Comparison of ENCODE assay signal across 14 cellular contexts in the genomic region with DNA sequence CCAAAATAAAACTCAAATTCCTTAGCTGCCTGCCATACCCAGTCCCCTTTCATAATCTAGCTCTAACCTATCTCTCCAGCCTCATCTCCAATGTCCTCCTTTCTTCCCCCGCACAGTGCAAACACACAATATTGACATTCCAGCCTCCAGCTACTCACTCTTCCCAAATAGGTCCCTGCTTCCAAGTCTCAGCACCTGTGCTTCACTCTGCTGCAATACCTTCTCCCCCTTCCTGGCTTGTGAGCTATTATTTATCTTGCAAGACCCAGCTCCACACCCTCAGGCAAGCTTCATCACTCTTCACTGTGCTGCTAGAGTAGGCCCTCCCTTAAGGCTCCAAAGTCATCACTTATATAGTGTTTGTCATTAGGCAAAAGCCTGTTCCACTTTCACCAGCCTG. TPM values are rescaled to one million over a fixed set of nuclear protein-coding genes. Genes with fewer than 3 reads are reported as not detected.
A peak's percentile ranks its signal among the peaks of the same experiment; 100 is the strongest.
DNase-seq lines count a peak whose midpoint lies in the region; ATAC-seq, FAIRE-seq and TF ChIP-seq lines count a peak whose summit lies in the region.
"Had no signal": no experiment of that assay in that cellular context is flagged by ENCODE, and none has a peak within 500 bp of the region (broad histone marks: within the 10 kb centered on the region; RNA-seq: fewer than 3 reads in every experiment).

No MANE protein-coding gene starts in this region.

- ATAC-seq in GM18861 (IDR thresholded peaks at IDR 0.05; ENCODE audit: unreplicated experiment): no peak

- no peak overlapping the region for H3K27ac ChIP-seq in RWPE1
- H3K27ac ChIP-seq: spleen, testis had no signal

- H3K9me3 Mint-ChIP-seq in Caco-2 (ENCODE audit: unreplicated experiment) (no peaks in the 10 kb centered on the region), mesothelial cell of epicardium (no peaks in the 10 kb centered on the region)

- no peak for TF ChIP-seq CTCF in Caco-2 (IDR thresholded peaks at IDR 0.05; ENCODE audit: insufficient read depth in 1 of 2, low read depth in 1 of 2, low read length in 1 of 2, severe bottlenecking in 1 of 2, unreplicated experiment in 1 of 2)
- no peak for TF ChIP-seq CTCF in bronchial epithelial cell (IDR thresholded peaks at IDR 0.05; ENCODE audit: insufficient read depth, low read length, severe bottlenecking)
- no peak for TF ChIP-seq CTCF in mesothelial cell of epicardium (IDR thresholded peaks at IDR 0.05; ENCODE audit: unreplicated experiment)
- no peak for TF ChIP-seq CTCF in D721Med (IDR thresholded peaks at IDR 0.05; ENCODE audit: insufficient read depth, missing control alignments)
- no peak for TF ChIP-seq CTCF in RWPE1 (conservative IDR thresholded peaks at IDR 0.05; ENCODE audit: low read depth)

- POLR2A ChIA-PET in Caco-2 (lab: Charles Lee): interaction anchor here (0.6 to 1.2 kb wide), 5 partner anchors 10 to 1682 kb away, joined by 3 to 8 read pairs (median 3); partner anchors contain the start of gene PLPP3
- POLR2A ChIA-PET in RWPE1 (lab: Yijun Ruan, JAX; ENCODE audit: low non-redundant PET): no interaction called here

- H3K4me1 ChIP-seq in Caco-2: peaks cover 83% of the 10 kb centered on the region
- H3K4me1 ChIP-seq: BE2C had no signal

- DNase-seq in Caco-2: peak; percentile 85 to 92
- DNase-seq in NCI-H2029 treated with DMSO at 0.1 percent for 48 hours (lab: John Stamatoyannopoulos, UW): peak; percentile 96
- peak; percentile 79 for DNase-seq in bronchial epithelial cell (ENCODE audit: low read depth)
- no peak for DNase-seq in mesothelial cell of epicardium (ENCODE audit: low spot score in 2 of 2, unreplicated experiment in 2 of 2)
- no peak for DNase-seq in D721Med (ENCODE audit: insufficient read length, low spot score)
- DNase-seq in RWPE1 (ENCODE audit: low spot score): no peak
- DNase-seq in activated CD8-positive, alpha-beta memory T cell treated with anti-CD3 and anti-CD28 coated beads, Interleukin-2, amount 50 U/mL, for 4 hours: no peak
- DNase-seq: activated naive CD4-positive, alpha-beta T cell treated with Interleukin-2 at 50 U/mL for 16 hours; BE2C; NCI-H187; nucleus accumbens; spleen; testis had no signal

- CTCF ChIA-PET in Caco-2 (lab: Charles Lee) (interaction anchor here (0.7 to 1.0 kb wide), 2 partner anchors 8 to 10 kb away, joined by 3 read pairs; partner anchors contain the start of gene PLPP3), RWPE1 (lab: Yijun Ruan, JAX) (no interaction called here)

- no peak for FAIRE-seq in bronchial epithelial cell (lab: Jason Lieb, UNC)
- FAIRE-seq in D721Med (lab: Jason Lieb, UNC): no peak

- H3K27me3 ChIP-seq in Caco-2 (replicated peaks; ENCODE audit: control insufficient read depth, insufficient read depth, low read length) (no peaks in the 10 kb centered on the region), bronchial epithelial cell (ENCODE audit: control insufficient read depth, insufficient read depth, low read length) (no peaks in the 10 kb centered on the region)
- H3K27me3 ChIP-seq: spleen, testis had no signal

- no TSS peak for BruUV-seq in Caco-2 (replicated peaks; lab: Mats Ljungman, UMichigan)

- H3K36me3 Mint-ChIP-seq in Caco-2 (ENCODE audit: insufficient read depth, unreplicated experiment) (peaks cover 33% of the 10 kb centered on the region), mesothelial cell of epicardium (no peaks in the 10 kb centered on the region)

- peaks cover 29% of the 10 kb centered on the region for H3K4me1 Mint-ChIP-seq in Caco-2 (ENCODE audit: low read depth, unreplicated experiment)
- peaks cover 68% of the 10 kb centered on the region for H3K4me1 Mint-ChIP-seq in mesothelial cell of epicardium

- H3K27me3 Mint-ChIP-seq in Caco-2 (ENCODE audit: insufficient read depth, unreplicated experiment): no peaks in the 10 kb centered on the region
- H3K27me3 Mint-ChIP-seq in mesothelial cell of epicardium (ENCODE audit: low read depth): no peaks in the 10 kb centered on the region

- peak overlapping the region; percentile 35 for H3K4me3 Mint-ChIP-seq in Caco-2 (ENCODE audit: unreplicated experiment)
- H3K4me3 Mint-ChIP-seq in mesothelial cell of epicardium: no peak overlapping the region

- H3K4me3 ChIP-seq in Caco-2 (ENCODE audit: low read depth, low read length): no peak overlapping the region
- H3K4me3 ChIP-seq in bronchial epithelial cell (ENCODE audit: low read depth, low read length): no peak overlapping the region
- H3K4me3 ChIP-seq: spleen, testis had no signal

- H3K27ac Mint-ChIP-seq in Caco-2 (ENCODE audit: unreplicated experiment): peak overlapping the region; percentile 54
- H3K27ac Mint-ChIP-seq in mesothelial cell of epicardium: peak overlapping the region; percentile 73

- H3K36me3 ChIP-seq in Caco-2 (ENCODE audit: control insufficient read depth, insufficient read depth, low read length) (no peaks in the 10 kb centered on the region), bronchial epithelial cell (ENCODE audit: control insufficient read depth, insufficient read depth, low read length) (no peaks in the 10 kb centered on the region)
- H3K36me3 ChIP-seq: BE2C, spleen had no signal

- H3K9me3 ChIP-seq in Caco-2: no peaks in the 10 kb centered on the region
- H3K9me3 ChIP-seq: BE2C, spleen, testis had no signal

- intact Hi-C loops in Caco-2 (cut with micrococcal nuclease; ENCODE audit: unreplicated experiment): loop anchor here (5.0 to 10.0 kb wide), 2 partner anchors 55 to 272 kb away; no protein-coding TSS in a partner anchor

RNA-seq across cellular contexts. Expression of gene PLPP3, which starts 9.7 kb away (rescaled TPM):
- total RNA-seq in Caco-2 (2022): 39.2 and 41.0 TPM in 2 replicates
- total RNA-seq in bronchial epithelial cell: 2.2 and 3.4 TPM in 2 replicates
- total RNA-seq in mesothelial cell of epicardium: 61.8 to 64.5 TPM (median 64.4 TPM) in 3 replicates

Comparison
In these comparisons a context has a peak if more than half of its experiments do, and no peak if none do; other contexts are left out.
1. DNase-seq: peak in Caco-2 (2 of 2), NCI-H2029 treated with DMSO at 0.1 percent for 48 hours (single experiment) and bronchial epithelial cell (single experiment); none in mesothelial cell of epicardium (0 of 2), D721Med (single experiment), RWPE1 (single experiment) and activated CD8-positive, alpha-beta memory T cell treated with anti-CD3 and anti-CD28 coated beads, Interleukin-2, amount 50 U/mL, for 4 hours (single experiment).